28 cellular contexts compared by ENCODE assay signal in the genomic region with DNA sequence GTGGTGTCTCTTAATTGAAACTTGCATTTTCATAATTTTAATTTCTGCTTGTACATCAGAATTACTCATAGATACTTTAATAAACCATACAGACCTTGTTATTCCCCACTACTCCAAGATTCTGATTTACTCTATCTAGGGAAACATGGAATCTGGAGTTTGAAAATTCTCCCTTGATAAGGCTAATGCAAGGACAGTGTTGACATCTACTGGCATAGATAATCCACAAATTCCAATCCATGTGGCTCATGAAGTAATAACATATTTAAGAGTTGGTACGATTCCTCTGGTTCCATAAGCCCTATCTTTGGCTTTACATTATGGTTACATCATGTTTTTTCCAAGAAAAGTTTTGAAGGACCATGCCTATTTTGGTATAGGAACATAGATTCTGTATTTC.
"Had no signal": no experiment of that assay in that cellular context is flagged by ENCODE, and none has a peak within 500 bp of the region (broad histone marks: within the 10 kb centered on the region; RNA-seq: fewer than 3 reads in every experiment).

No MANE protein-coding gene starts in this region.

- H3K27ac ChIP-seq: PC-9, RWPE1, SJSA1 had no signal

- DNase-seq: Kasumi-1, MM.1S, MV-4-11, NCI-H1092, NCI-H1105, NCI-H1417 treated with DMSO at 0.1 percent for 48 hours, NCI-H1436 treated with DMSO at 0.1 percent for 48 hours, NCI-H1694 treated with DMSO at 0.1 percent for 48 hours, NCI-H187 treated with DMSO at 0.1 percent for 48 hours, NCI-H2029, NCI-H2081, NCI-H2171 treated with DMSO at 0.1 percent for 48 hours, NCI-H2227 treated with DMSO at 0.1 percent for 48 hours, NCI-H345, NCI-H446, NCI-H510A treated with DMSO at 0.1 percent for 48 hours, NCI-H524 treated with DMSO at 0.1 percent for 48 hours, NCI-H526 treated with DMSO at 0.1 percent for 48 hours, NCI-H774, PC-9, SHP77 treated with DMSO at 0.1 percent for 48 hours, SK-N-SH, T-cell had no signal

- H3K9ac ChIP-seq: SK-N-SH had no signal

- H3K4me2 ChIP-seq: PC-9, SK-N-SH had no signal

- H3K9me3 ChIP-seq: SJSA1 had no signal

- FAIRE-seq: RCC 7860 had no signal

- H3K4me3 ChIP-seq: PC-9, SJSA1 had no signal

- H3K4me1 ChIP-seq: SJSA1 had no signal

- H3K36me3 ChIP-seq: SJSA1 had no signal

- ATAC-seq: Panc1, Right ventricle myocardium inferior, T-cell had no signal

- H2AFZ ChIP-seq: PC-9 had no signal

- H3K27me3 ChIP-seq: SJSA1 had no signal
